16 cellular contexts compared by ENCODE assay signal in genomic region chr4:147334478-147334877, GRCh38.
DNase-seq lines count a peak whose midpoint lies in the region; ATAC-seq and TF ChIP-seq lines count a peak whose summit lies in the region.
"Had no signal": no experiment of that assay in that cellular context is flagged by ENCODE, and none has a peak within 500 bp of the region (broad histone marks: within the 10 kb centered on the region; RNA-seq: fewer than 3 reads in every experiment).

No MANE protein-coding gene starts in this region.

- TF ChIP-seq RAD21 in SK-N-SH (IDR thresholded peaks at IDR 0.05; ENCODE audit: low read length): no peak

- no peaks in the 10 kb centered on the region for H3K4me1 Mint-ChIP-seq in T-cell
- H3K4me1 Mint-ChIP-seq in CD8-positive, alpha-beta memory T cell: no peaks in the 10 kb centered on the region
- H3K4me1 Mint-ChIP-seq: activated naive CD8-positive, alpha-beta T cell treated with anti-CD3 and anti-CD28 coated beads, Interleukin-2, amount 10 ng/mL, durations not matched to agents 7 days and 5 days had no signal

- H3K36me3 Mint-ChIP-seq in T-cell: no peaks in the 10 kb centered on the region
- no peaks in the 10 kb centered on the region for H3K36me3 Mint-ChIP-seq in CD8-positive, alpha-beta memory T cell
- H3K36me3 Mint-ChIP-seq: activated CD4-positive, alpha-beta memory T cell treated with anti-CD3 and anti-CD28 coated beads for 36 hours; activated naive CD8-positive, alpha-beta T cell treated with anti-CD3 and anti-CD28 coated beads, Interleukin-2, amount 10 ng/mL, durations not matched to agents 7 days and 5 days had no signal

- POLR2A ChIA-PET in SK-N-SH (lab: Yijun Ruan, JAX) (no interaction called here), T-cell (lab: Charles Lee) (no interaction called here)
- POLR2A ChIA-PET in CD8-positive, alpha-beta memory T cell (lab: Charles Lee): no interaction called here

- H3K36me3 ChIP-seq in SK-N-SH (replicated peaks in 1 of 2; ENCODE audit: control insufficient read depth in 1 of 2, insufficient read depth in 2 of 2, low read length in 1 of 2): no peaks in the 10 kb centered on the region
- no peaks in the 10 kb centered on the region for H3K36me3 ChIP-seq in CD8-positive, alpha-beta memory T cell (ENCODE audit: insufficient read depth, low read length)

- H3K4me3 Mint-ChIP-seq in T-cell: no peak overlapping the region
- no peak overlapping the region for H3K4me3 Mint-ChIP-seq in CD8-positive, alpha-beta memory T cell
- H3K4me3 Mint-ChIP-seq: activated CD4-positive, alpha-beta memory T cell treated with anti-CD3 and anti-CD28 coated beads for 36 hours; activated naive CD8-positive, alpha-beta T cell treated with anti-CD3 and anti-CD28 coated beads, Interleukin-2, amount 10 ng/mL, durations not matched to agents 7 days and 5 days had no signal

- TF ChIP-seq CTCF in SK-N-SH (IDR thresholded peaks at IDR 0.05): no peak
- no peak for TF ChIP-seq CTCF in epithelial cell of esophagus (IDR thresholded peaks at IDR 0.05; ENCODE audit: insufficient read depth, low read depth, low read length, missing control alignments)

- H3K27me3 Mint-ChIP-seq in T-cell: peaks cover 0 to 4% of the 10 kb centered on the region in 2 donors
- H3K27me3 Mint-ChIP-seq in CD8-positive, alpha-beta memory T cell: peaks cover 0 to 3% of the 10 kb centered on the region in 2 donors
- H3K27me3 Mint-ChIP-seq: activated CD4-positive, alpha-beta memory T cell treated with anti-CD3 and anti-CD28 coated beads for 36 hours had no signal

- WGBS in SK-N-SH (ENCODE audit: low lambda C conversion rate): 10% methylated on average over 1 of the region's 1 CpG

- no peak overlapping the region for H3K27ac Mint-ChIP-seq in T-cell
- no peak overlapping the region for H3K27ac Mint-ChIP-seq in CD8-positive, alpha-beta memory T cell
- H3K27ac Mint-ChIP-seq: activated CD4-positive, alpha-beta memory T cell treated with anti-CD3 and anti-CD28 coated beads for 36 hours; activated naive CD8-positive, alpha-beta T cell treated with anti-CD3 and anti-CD28 coated beads, Interleukin-2, amount 10 ng/mL, durations not matched to agents 7 days and 5 days had no signal

- peak overlapping the region in 1 of 2 experiments; percentile 79; a peak in 2 of 4 replicates for H3K27ac ChIP-seq in SK-N-SH (ENCODE audit: low read depth in 2 of 2, low read length in 1 of 2)
- no peak overlapping the region for H3K27ac ChIP-seq in CD8-positive, alpha-beta memory T cell (ENCODE audit: low read depth, low read length)
- H3K27ac ChIP-seq: HL-60 had no signal

- peaks cover 0 to 6% (median 0%) of the 10 kb centered on the region in 3 donors for H3K9me3 Mint-ChIP-seq in T-cell
- H3K9me3 Mint-ChIP-seq in CD8-positive, alpha-beta memory T cell: peaks cover 0 to 3% (median 0%) of the 10 kb centered on the region in 5 donors
- H3K9me3 Mint-ChIP-seq: activated CD4-positive, alpha-beta memory T cell treated with anti-CD3 and anti-CD28 coated beads for 36 hours; activated naive CD8-positive, alpha-beta T cell treated with anti-CD3 and anti-CD28 coated beads, Interleukin-2, amount 10 ng/mL, durations not matched to agents 7 days and 5 days had no signal

- H3K4me1 ChIP-seq in SK-N-SH (ENCODE audit: control insufficient read depth in 1 of 2, insufficient read depth in 2 of 2, low read depth in 1 of 2, low read length in 1 of 2): peaks cover 2 to 25% of the 10 kb centered on the region in 2 experiments; a peak in 2 of 4 replicates
- H3K4me1 ChIP-seq in CD8-positive, alpha-beta memory T cell (ENCODE audit: insufficient read depth, low read length): no peaks in the 10 kb centered on the region

- ATAC-seq in HG03159 (IDR thresholded peaks at IDR 0.05; ENCODE audit: unreplicated experiment) (no peak), T-cell (replicated peaks in 1 of 4) (no peak)

- peak overlapping the region; percentile 25; the same call in 1 of the 2 replicates for H3K4me2 ChIP-seq in SK-N-SH

- H3K27me3 ChIP-seq in SK-N-SH (ENCODE audit: insufficient read depth): no peaks in the 10 kb centered on the region
- H3K27me3 ChIP-seq in CD8-positive, alpha-beta memory T cell (ENCODE audit: insufficient read depth, low read length, poor library complexity, severe bottlenecking): no peaks in the 10 kb centered on the region

- no peaks in the 10 kb centered on the region for H3K9me3 ChIP-seq in SK-N-SH
- no peaks in the 10 kb centered on the region for H3K9me3 ChIP-seq in CD8-positive, alpha-beta memory T cell (ENCODE audit: low read length)

- no peaks in the 10 kb centered on the region for H3K79me2 ChIP-seq in SK-N-SH (ENCODE audit: insufficient read depth)

- peak; percentile 68 for DNase-seq in HCEC 1CT
- no peak for DNase-seq in SK-N-SH
- DNase-seq in epithelial cell of esophagus (ENCODE audit: low read depth): peak; percentile 17
- DNase-seq in non-pigmented ciliary epithelial cell (ENCODE audit: low read depth): peak; percentile 48
- no peak for DNase-seq in DMS153 treated with DMSO at 0.1 percent for 48 hours (lab: John Stamatoyannopoulos, UW; ENCODE audit: unreplicated experiment)
- DNase-seq in T-cell: no peak
- DNase-seq in CD8-positive, alpha-beta memory T cell: no peak
- DNase-seq: activated CD4-positive, alpha-beta memory T cell treated with anti-CD3 and anti-CD28 coated beads for 36 hours; activated naive CD8-positive, alpha-beta T cell treated with anti-CD3 and anti-CD28 coated beads, Interleukin-2, amount 10 ng/mL, durations not matched to agents 7 days and 5 days; activated T-cell treated with anti-CD3 and anti-CD28 coated beads, Interleukin-2, amount 50 U/mL, for 48 hours; erythroblast; left cardiac atrium; NCI-H1694; NCI-H524 had no signal

- H3K9me2 ChIP-seq in SK-N-SH: no peaks in the 10 kb centered on the region

- H4K20me1 ChIP-seq in SK-N-SH (ENCODE audit: insufficient read depth): no peaks in the 10 kb centered on the region

- peak overlapping the region in 1 of 2 experiments; percentile 16; a peak in 1 of 4 replicates for H3K4me3 ChIP-seq in SK-N-SH (ENCODE audit: low read depth in 2 of 2, low read length in 1 of 2)
- no peak overlapping the region for H3K4me3 ChIP-seq in epithelial cell of esophagus (ENCODE audit: low read length)
- no peak overlapping the region for H3K4me3 ChIP-seq in CD8-positive, alpha-beta memory T cell (ENCODE audit: low read length)

- no peak for TF ChIP-seq EP300 in SK-N-SH (IDR thresholded peaks at IDR 0.05; ENCODE audit: borderline replicate concordance in 1 of 2, low read depth in 1 of 2, low read length in 1 of 2)

- H3F3A ChIP-seq in SK-N-SH (replicated peaks; ENCODE audit: insufficient read depth): peaks cover 9% of the 10 kb centered on the region

- H2AFZ ChIP-seq in SK-N-SH (ENCODE audit: low read depth): peak overlapping the region; percentile 70; the same call in 1 of the 2 replicates

- H3K9ac ChIP-seq in SK-N-SH: no peak overlapping the region; the same call in 1 of the 2 replicates

- CTCF ChIA-PET in SK-N-SH (lab: Yijun Ruan, JAX): interaction anchor here (1.3 kb wide), 1 partner anchor 62 kb away, joined by 3 read pairs; no protein-coding TSS in a partner anchor
- CTCF ChIA-PET in T-cell (lab: Charles Lee): no interaction called here
- CTCF ChIA-PET in CD8-positive, alpha-beta memory T cell (lab: Charles Lee): no interaction called here

TF ChIP-seq in SK-N-SH, 30 proteins besides CTCF, POLR2A, EP300 and RAD21:
- TF ChIP-seq IRF3 (IDR thresholded peaks at IDR 0.05; ENCODE audit: low read depth, low read length) (no peak), FOSL2 (IDR thresholded peaks at IDR 0.05; ENCODE audit: borderline replicate concordance, low read depth) (0 out of 2 replicates have a peak, but pooled peaks have one; percentile 12)
TF ChIP-seq in SK-N-SH: peak in this region for 1.

Comparison
In these comparisons a context has a peak if more than half of its experiments do, and no peak if none do; other contexts are left out.
1. DNase-seq: peak in HCEC 1CT (single experiment), epithelial cell of esophagus (single experiment) and non-pigmented ciliary epithelial cell (single experiment); none in SK-N-SH (single experiment), DMS153 treated with DMSO at 0.1 percent for 48 hours (single experiment), T-cell (0 of 34) and CD8-positive, alpha-beta memory T cell (0 of 5).